In the genomic region with DNA sequence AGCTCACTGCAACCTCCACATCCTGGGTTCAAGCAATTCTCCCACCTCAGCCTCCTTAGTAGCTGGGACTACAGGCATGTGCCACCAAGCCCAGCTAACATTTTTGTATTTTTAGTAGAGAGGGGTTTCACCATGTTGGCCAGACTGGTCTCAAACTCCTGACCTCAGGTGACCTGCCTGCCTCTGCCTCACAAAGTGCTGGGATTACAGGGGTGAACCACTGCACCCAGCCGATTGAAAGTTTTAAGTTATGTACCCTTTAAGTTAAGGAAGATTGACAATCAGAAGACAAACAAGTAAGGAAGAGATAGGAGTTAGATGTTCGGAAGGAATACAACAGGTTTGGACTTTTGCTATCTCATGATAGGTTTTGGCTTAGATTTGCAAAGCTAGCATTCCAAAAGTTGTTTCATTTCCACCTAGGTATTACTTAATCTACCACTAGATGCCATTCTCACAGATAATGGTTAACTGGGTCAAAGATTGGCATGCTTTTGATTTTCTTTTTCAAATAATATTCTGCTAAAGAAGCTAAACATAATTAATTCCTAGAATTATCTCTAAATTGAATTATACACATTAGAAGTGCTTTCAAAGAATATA, we compare ENCODE assay signal across 22 cellular contexts. TPM values are rescaled to one million over a fixed set of nuclear protein-coding genes. Genes with fewer than 3 reads are reported as not detected.
DNase-seq lines count a peak whose midpoint lies in the region; ATAC-seq, FAIRE-seq and TF ChIP-seq lines count a peak whose summit lies in the region.
"Had no signal": no experiment of that assay in that cellular context is flagged by ENCODE, and none has a peak within 500 bp of the region (broad histone marks: within the 10 kb centered on the region; RNA-seq: fewer than 3 reads in every experiment).

No MANE protein-coding gene starts in this region.

- H3K4me1 Mint-ChIP-seq in Caco-2 (ENCODE audit: low read depth, unreplicated experiment): peaks cover 36% of the 10 kb centered on the region

- no peak for ATAC-seq in HepG2
- ATAC-seq: HCT116 had no signal

- POLR2A ChIA-PET in Caco-2 (lab: Charles Lee) (interaction anchor here (0.9 kb wide), 1 partner anchor 59 kb away, joined by 3 read pairs; a partner anchor contains a TSS), PC-9 (lab: Charles Lee; ENCODE audit: unreplicated experiment) (interaction anchor here (0.5 kb wide), 2 partner anchors 48 to 120 kb away, joined by 3 to 5 read pairs; no protein-coding TSS in a partner anchor), HepG2 (lab: Yijun Ruan, JAX) (interaction anchor here (0.9 to 1.5 kb wide), 2 partner anchors 15 to 59 kb away, joined by 3 to 4 read pairs; a partner anchor contains a TSS)

- H3K4me2 ChIP-seq in PC-9 (peak overlapping the region; percentile 57), HepG2 (ENCODE audit: low read depth, low read length) (no peak overlapping the region), osteoblast (ENCODE audit: insufficient read depth, low read length) (no peak overlapping the region)
- H3K4me2 ChIP-seq: BLaER1 had no signal

- CTCF ChIA-PET in Caco-2 (lab: Charles Lee) (interaction anchor here (1.2 kb wide), 1 partner anchor 15 kb away, joined by 4 read pairs; no protein-coding TSS in a partner anchor), PC-9 (lab: Charles Lee) (no interaction called here), HepG2 (lab: Yijun Ruan, JAX; ENCODE audit: low intra/inter-chr PET ratio, low total read pairs) (no interaction called here)

- no peaks in the 10 kb centered on the region for H3K27me3 Mint-ChIP-seq in Caco-2 (ENCODE audit: insufficient read depth, unreplicated experiment)

- no peaks in the 10 kb centered on the region for H3K27me3 ChIP-seq in Caco-2 (replicated peaks; ENCODE audit: control insufficient read depth, insufficient read depth, low read length)
- no peaks in the 10 kb centered on the region for H3K27me3 ChIP-seq in PC-9 (ENCODE audit: insufficient read depth, low read depth)
- no peaks in the 10 kb centered on the region for H3K27me3 ChIP-seq in HepG2 (ENCODE audit: control insufficient read depth in 1 of 2, insufficient read depth in 2 of 2, low read length in 2 of 2)
- peaks cover 0 to 2% (median 0%) of the 10 kb centered on the region in 3 donors for H3K27me3 ChIP-seq in stomach
- H3K27me3 ChIP-seq in osteoblast (ENCODE audit: insufficient read depth, low read length): no peaks in the 10 kb centered on the region
- H3K27me3 ChIP-seq: BLaER1 had no signal

- H3K9me2 ChIP-seq in PC-9 (ENCODE audit: insufficient read depth): no peaks in the 10 kb centered on the region

- H3K9ac ChIP-seq in HepG2 (ENCODE audit: insufficient read depth, low read depth, low read length): no peak overlapping the region
- H3K9ac ChIP-seq: BLaER1, GM23248 had no signal

- FAIRE-seq in HepG2 (lab: Jason Lieb, UNC): peak; percentile 49
- FAIRE-seq: G401.6, GM12891, GM19239, H54 had no signal

- peak; percentile 39 to 62 for DNase-seq in Caco-2
- peak in 1 of 2 experiments; percentile 59 for DNase-seq in PC-9
- DNase-seq in HepG2 (ENCODE audit: low spot score): peak; percentile 29
- DNase-seq in stomach: no peak
- no peak for DNase-seq in cerebellar nuclear complex (lab: John Stamatoyannopoulos, UW)
- no peak for DNase-seq in osteoblast (ENCODE audit: insufficient read length, low spot score, missing footprints)
- DNase-seq in T-helper 9 cell: no peak
- DNase-seq: 8988T; AML-193; CD4-positive, CD25-positive, alpha-beta regulatory T cell; DMS153; DMS79 treated with DMSO at 0.1 percent for 48 hours; EL; IMR-90; KBM-7 had no signal

- WGBS in HepG2 (ENCODE audit: low lambda C conversion rate): 27% methylated on average over 2 of the region's 2 CpGs
- 30 to 54% (median 45%) methylated on average over 2 of the region's 2 CpGs for WGBS in stomach, 5 donors

- no peak for TF ChIP-seq RAD21 in HepG2 (CRISPR knock-in tag; IDR thresholded peaks at IDR 0.05)

- H3K36me3 ChIP-seq in Caco-2 (ENCODE audit: control insufficient read depth, insufficient read depth, low read length) (no peaks in the 10 kb centered on the region; the same call in 1 of the 2 replicates), PC-9 (ENCODE audit: low read depth) (no peaks in the 10 kb centered on the region), HepG2 (replicated peaks in 1 of 2; ENCODE audit: control insufficient read depth in 1 of 2, insufficient read depth in 2 of 2, low read length in 2 of 2) (no peaks in the 10 kb centered on the region), stomach (no peaks in the 10 kb centered on the region), osteoblast (ENCODE audit: insufficient read depth, low read length) (no peaks in the 10 kb centered on the region)
- H3K36me3 ChIP-seq: BLaER1 had no signal

- H3K9me3 ChIP-seq in Caco-2: no peaks in the 10 kb centered on the region
- no peaks in the 10 kb centered on the region for H3K9me3 ChIP-seq in PC-9 (ENCODE audit: insufficient read depth, low read depth)
- H3K9me3 ChIP-seq in HepG2 (ENCODE audit: low read length): no peaks in the 10 kb centered on the region
- no peaks in the 10 kb centered on the region for H3K9me3 ChIP-seq in stomach
- no peaks in the 10 kb centered on the region for H3K9me3 ChIP-seq in osteoblast (ENCODE audit: low read depth, low read length)
- H3K9me3 ChIP-seq: BLaER1 had no signal

- H3F3A ChIP-seq in PC-9 (ENCODE audit: insufficient read depth, low read depth): peaks cover 8% of the 10 kb centered on the region; the same call in 1 of the 2 replicates

- no peak overlapping the region for H3K4me3 Mint-ChIP-seq in Caco-2 (ENCODE audit: unreplicated experiment)
- H3K4me3 Mint-ChIP-seq: CD4-positive, CD25-positive, alpha-beta regulatory T cell had no signal

- BruUV-seq in Caco-2 (replicated peaks; lab: Mats Ljungman, UMichigan) (no TSS peak), PC-9 (replicated peaks; lab: Mats Ljungman, UMichigan) (no TSS peak), HepG2 (replicated peaks; lab: Mats Ljungman, UMichigan) (no TSS peak)

- peaks cover 9% of the 10 kb centered on the region for H3K36me3 Mint-ChIP-seq in Caco-2 (ENCODE audit: insufficient read depth, unreplicated experiment)
- H3K36me3 Mint-ChIP-seq: CD4-positive, CD25-positive, alpha-beta regulatory T cell had no signal

- H3K27ac ChIP-seq in PC-9 (peak overlapping the region; percentile 73), HepG2 (ENCODE audit: extremely low read length, insufficient read depth, low read length) (peak overlapping the region; percentile 23), stomach (peak overlapping the region in 3 of 5 donors; percentile 15 to 73 (median 21)), osteoblast (ENCODE audit: low read depth, low read length) (no peak overlapping the region)
- H3K27ac ChIP-seq: BLaER1, GM23248 had no signal

- H4K20me1 ChIP-seq in PC-9 (ENCODE audit: insufficient read depth) (no peaks in the 10 kb centered on the region), HepG2 (ENCODE audit: insufficient read depth, low read length) (no peaks in the 10 kb centered on the region), osteoblast (ENCODE audit: insufficient read depth, low read length) (no peaks in the 10 kb centered on the region)
- H4K20me1 ChIP-seq: BLaER1 had no signal

- no peaks in the 10 kb centered on the region for H3K79me2 ChIP-seq in PC-9 (ENCODE audit: low read depth)
- no peaks in the 10 kb centered on the region for H3K79me2 ChIP-seq in HepG2 (ENCODE audit: insufficient read depth, low read length)
- H3K79me2 ChIP-seq in osteoblast (ENCODE audit: insufficient read depth, low read length): no peaks in the 10 kb centered on the region

- TF ChIP-seq CTCF in Caco-2 (IDR thresholded peaks at IDR 0.05; ENCODE audit: insufficient read depth in 1 of 2, low read depth in 1 of 2, low read length in 1 of 2, severe bottlenecking in 1 of 2, unreplicated experiment in 1 of 2) (no peak), PC-9 (conservative IDR thresholded peaks at IDR 0.05) (no peak), HepG2 (CRISPR knock-in tag; IDR thresholded peaks at IDR 0.05) (no peak), stomach (IDR thresholded peaks at IDR 0.05) (no peak), osteoblast (IDR thresholded peaks at IDR 0.05; ENCODE audit: extremely low read depth, low read depth, low read length) (no peak)

- intact Hi-C loops in Caco-2 (cut with micrococcal nuclease; ENCODE audit: unreplicated experiment): loop anchor here (1.0 kb wide), 1 partner anchor 33 kb away; no protein-coding TSS in a partner anchor
- intact Hi-C loops in PC-9 (cut with micrococcal nuclease; ENCODE audit: unreplicated experiment): no loop called here
- intact Hi-C loops in HepG2 (cut with micrococcal nuclease; ENCODE audit: unreplicated experiment): no loop called here
- intact Hi-C loops in stomach (cut with DNase I; ENCODE audit: low total_unique reads): no loop called here

- in situ Hi-C loops in HepG2 (cut with HindIII; ENCODE audit: extremely low pct_ligation_motif_present, low pct_unique_long_range_greater_than_20kb): loop anchor here (5.0 kb wide), 1 partner anchor 39 kb away; no protein-coding TSS in a partner anchor

- H3K9me3 Mint-ChIP-seq in Caco-2 (ENCODE audit: unreplicated experiment): no peaks in the 10 kb centered on the region

- TF ChIP-seq EP300 in HepG2 (IDR thresholded peaks at IDR 0.05; ENCODE audit: low read depth in 2 of 2, low read length in 2 of 2) (no peak), HepG2 (CRISPR knock-in tag; IDR thresholded peaks at IDR 0.05; ENCODE audit: borderline replicate concordance) (no peak), stomach (IDR thresholded peaks at IDR 0.05) (no peak)

- H2AFZ ChIP-seq in PC-9 (no peak overlapping the region), HepG2 (ENCODE audit: low read length) (no peak overlapping the region), osteoblast (ENCODE audit: low read length) (no peak overlapping the region)
- H2AFZ ChIP-seq: GM23248 had no signal

- no peak for TF ChIP-seq POLR2A in HepG2 (IDR thresholded peaks at IDR 0.05; ENCODE audit: insufficient read depth in 1 of 2, low read depth in 2 of 2, low read length in 2 of 2)
- TF ChIP-seq POLR2A in stomach (IDR thresholded peaks at IDR 0.05): no peak

- H3K27ac Mint-ChIP-seq in Caco-2 (ENCODE audit: unreplicated experiment): peak overlapping the region; percentile 27
- H3K27ac Mint-ChIP-seq: CD4-positive, CD25-positive, alpha-beta regulatory T cell had no signal

- peaks cover 93% of the 10 kb centered on the region for H3K4me1 ChIP-seq in Caco-2
- H3K4me1 ChIP-seq in PC-9 (replicated peaks; ENCODE audit: insufficient read depth): peaks cover 42% of the 10 kb centered on the region
- H3K4me1 ChIP-seq in HepG2 (ENCODE audit: insufficient read depth, low read length): peaks cover 95% of the 10 kb centered on the region
- H3K4me1 ChIP-seq in stomach: peaks cover 16 to 28% (median 23%) of the 10 kb centered on the region in 4 donors
- H3K4me1 ChIP-seq in osteoblast (ENCODE audit: insufficient read depth, low read length): no peaks in the 10 kb centered on the region
- H3K4me1 ChIP-seq: BLaER1 had no signal

- H3K4me3 ChIP-seq in Caco-2 (ENCODE audit: low read depth, low read length) (no peak overlapping the region), PC-9 (no peak overlapping the region), HepG2 (replicated peaks in 1 of 3; ENCODE audit: insufficient read depth in 1 of 3, low read depth in 2 of 3, low read length in 3 of 3) (no peak overlapping the region), stomach (no peak overlapping the region), osteoblast (ENCODE audit: insufficient read depth, low read length) (no peak overlapping the region)
- H3K4me3 ChIP-seq: BLaER1, GM23248 had no signal

RNA-seq across cellular contexts. Expression of gene GATM, which starts 35.0 kb away (rescaled TPM):
- 3.3 and 4.4 TPM in 2 replicates for total RNA-seq in Caco-2 (2022)
- 9.8 and 10.0 TPM in 2 replicates for total RNA-seq in PC-9 (2021)
- total RNA-seq in HepG2 (2016; rRNA removed; fragmentation: Illumina TruSeq; extraction: Trizol): 1.5 and 2.1 TPM in 2 replicates
- total RNA-seq in HepG2 (2016; cell fraction: cytosol; rRNA removed; fragmentation: Illumina TruSeq; extraction: Trizol; ENCODE audit: low read depth): 1.2 and 1.7 TPM in 2 replicates
- 1.5 and 2.6 TPM in 2 replicates for total RNA-seq in HepG2 (2016; cell fraction: insoluble cytoplasmic fraction; rRNA removed; fragmentation: Illumina TruSeq; extraction: Trizol)
- 1.6 and 1.7 TPM in 2 replicates for total RNA-seq in HepG2 (2016; cell fraction: membrane; rRNA removed; fragmentation: Illumina TruSeq; extraction: Trizol)
- total RNA-seq in HepG2 (2016; cell fraction: nucleus; rRNA removed; fragmentation: Illumina TruSeq; extraction: Trizol): 4.0 and 4.1 TPM in 2 replicates
- polyA plus RNA-seq in HepG2 (2011; rRNA removed): 13.9 and 16.8 TPM in 2 replicates
- polyA plus RNA-seq in HepG2 (2011; cell fraction: cytosol; rRNA removed): 7.0 and 7.3 TPM in 2 replicates
- polyA plus RNA-seq in HepG2 (2011; cell fraction: nucleus; rRNA removed): 22.1 and 26.0 TPM in 2 replicates
- polyA plus RNA-seq in HepG2 (2012): 16.6 and 32.5 TPM in 2 replicates
- polyA plus RNA-seq in HepG2 (2016; cell fraction: cytosol; fragmentation: Illumina TruSeq; extraction: Trizol; ENCODE audit: low read depth): 0.26 and 0.46 TPM in 2 replicates
- polyA plus RNA-seq in HepG2 (2016; cell fraction: insoluble cytoplasmic fraction; fragmentation: Illumina TruSeq; extraction: Trizol; ENCODE audit: low read depth): 0.97 TPM in 2 replicates
- 0.28 and 0.72 TPM in 2 replicates for polyA plus RNA-seq in HepG2 (2016; cell fraction: membrane; fragmentation: Illumina TruSeq; extraction: Trizol; ENCODE audit: low read depth)
- 2.4 and 3.2 TPM in 2 replicates for polyA plus RNA-seq in HepG2 (2016; cell fraction: nucleus; fragmentation: Illumina TruSeq; extraction: Trizol; ENCODE audit: insufficient read depth, low read depth)
- 0.58 and 11.2 TPM in 2 replicates for polyA minus RNA-seq in HepG2 (2011; rRNA and poly(A)+ RNA removed; ENCODE audit: low replicate concordance)
- polyA minus RNA-seq in HepG2 (2011; cell fraction: cytosol; rRNA and poly(A)+ RNA removed): 5.3 and 6.4 TPM in 2 replicates
- polyA minus RNA-seq in HepG2 (2011; cell fraction: nucleus; rRNA and poly(A)+ RNA removed): 40.2 and 42.5 TPM in 2 replicates
- total RNA-seq in stomach: 100 to 1,000 TPM in 1 of 5 donors, 10 to 100 TPM in 4; 30.4 to 110 (median 53.3) TPM
- polyA plus RNA-seq in stomach: 10 to 100 TPM; 22.6 to 68.7 (median 52.8) TPM
- total RNA-seq in osteoblast: 0.59 and 0.72 TPM in 2 replicates
- total RNA-seq: GM23248 had no signal
- polyA plus RNA-seq: GM23248 had no signal

Comparison
In these comparisons a context has a peak if more than half of its experiments do, and no peak if none do; other contexts are left out.
1. DNase-seq: peak in Caco-2 (2 of 2) and HepG2 (single experiment); none in stomach (single experiment), cerebellar nuclear complex (0 of 2), osteoblast (single experiment) and T-helper 9 cell (single experiment).